Comparison of ENCODE assay signal across 18 cellular contexts in the genomic region with DNA sequence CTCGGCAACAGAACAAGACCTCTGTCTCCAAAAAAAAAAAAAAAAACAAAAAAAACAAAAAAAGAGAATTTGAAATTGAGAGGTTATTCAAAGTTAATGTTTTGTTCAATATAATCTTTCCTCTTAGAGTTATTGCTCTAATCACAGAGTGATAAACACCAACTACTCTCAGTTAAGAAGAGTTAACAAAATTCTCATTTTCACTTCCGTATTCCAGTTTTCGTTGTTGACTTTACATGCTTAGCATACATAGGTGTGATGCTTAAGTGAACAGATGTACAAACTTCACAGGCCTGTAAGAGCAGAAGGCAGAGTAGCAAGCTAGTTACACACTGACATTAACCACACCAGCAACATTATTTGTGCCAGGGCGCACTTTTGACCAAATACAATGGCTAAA. TPM values are rescaled to one million over a fixed set of nuclear protein-coding genes. Genes with fewer than 3 reads are reported as not detected.
DNase-seq lines count a peak whose midpoint lies in the region; ATAC-seq, FAIRE-seq and TF ChIP-seq lines count a peak whose summit lies in the region.
"Had no signal": no experiment of that assay in that cellular context is flagged by ENCODE, and none has a peak within 500 bp of the region (broad histone marks: within the 10 kb centered on the region; RNA-seq: fewer than 3 reads in every experiment).

No MANE protein-coding gene starts in this region.

- TF ChIP-seq EP300 in ovary (IDR thresholded peaks at IDR 0.05): no peak

- peak; percentile 64 for ATAC-seq in HG02798 (IDR thresholded peaks at IDR 0.05; ENCODE audit: poor library complexity, unreplicated experiment)

- FAIRE-seq in GM12892 (lab: Jason Lieb, UNC): peak; percentile 61
- FAIRE-seq in urothelium cell line (lab: Jason Lieb, UNC): no peak
- FAIRE-seq: colon had no signal

- no peak overlapping the region for H3K27ac ChIP-seq in ovary
- H3K27ac ChIP-seq: esophagus muscularis mucosa, left ventricle myocardium inferior, neural progenitor cell, SJCRH30 had no signal

- no peak for TF ChIP-seq CTCF in ovary (IDR thresholded peaks at IDR 0.05)

- H3K36me3 ChIP-seq in ovary: no peaks in the 10 kb centered on the region
- H3K36me3 ChIP-seq: neural progenitor cell had no signal

- no peak for DNase-seq in GM12892 (ENCODE audit: insufficient read length)
- DNase-seq in GM19240 (ENCODE audit: insufficient read length, low spot score): peak; percentile 31
- DNase-seq in RPMI8226: peak; percentile 62
- DNase-seq in ovary: no peak
- DNase-seq in urothelium cell line (ENCODE audit: low spot score): no peak
- no peak for DNase-seq in stimulated activated naive CD4-positive, alpha-beta T cell (lab: John Stamatoyannopoulos, UW)
- DNase-seq in COR-L47 (lab: John Stamatoyannopoulos, UW): no peak
- DNase-seq: activated CD8-positive, alpha-beta memory T cell treated with anti-CD3 and anti-CD28 coated beads, Interleukin-2, amount 50 U/mL, for 48 hours; amygdala; HCEC 1CT; KBM-7; left ventricle myocardium inferior; NCI-H748 treated with DMSO at 0.1 percent for 48 hours; SJCRH30 had no signal

- intact Hi-C loops in ovary (cut with DNase I): loop anchor here in 1 of 4 donors (10.0 kb wide), 1 partner anchor 53 kb away; no protein-coding TSS in a partner anchor

- 90 to 95% (median 92%) methylated on average over 4 of the region's 4 CpGs for WGBS in ovary, 3 donors

- no peak overlapping the region for H3K4me3 ChIP-seq in ovary
- H3K4me3 ChIP-seq: esophagus muscularis mucosa, left ventricle myocardium inferior, neural progenitor cell, SJCRH30 had no signal

- no peak for TF ChIP-seq POLR2A in GM12892 (IDR thresholded peaks at IDR 0.05; ENCODE audit: low read depth, low read length)
- no peak for TF ChIP-seq POLR2A in ovary (IDR thresholded peaks at IDR 0.05)

- no peaks in the 10 kb centered on the region for H3K9me3 ChIP-seq in ovary
- H3K9me3 ChIP-seq: esophagus muscularis mucosa, left ventricle myocardium inferior, SJCRH30 had no signal

- H3K27me3 ChIP-seq in ovary: no peaks in the 10 kb centered on the region
- H3K27me3 ChIP-seq: esophagus muscularis mucosa, neural progenitor cell, SJCRH30 had no signal

- H3K4me1 ChIP-seq in ovary (ENCODE audit: insufficient read depth): no peaks in the 10 kb centered on the region
- H3K4me1 ChIP-seq: neural progenitor cell, SJCRH30 had no signal

RNA-seq across cellular contexts. Expression of a gene that starts 12.3 kb away (rescaled TPM):
- polyA plus RNA-seq in GM12892 (2012; ENCODE audit: missing spikeins): 21.4 TPM
- total RNA-seq in ovary: 10 to 100 TPM in 6 of 7 donors, 1 to 10 TPM in 1; 8.4 to 43.6 (median 37.5) TPM
- 10 to 100 TPM; 22.3 to 50.2 TPM for polyA plus RNA-seq in ovary

RNA-seq across cellular contexts. Expression of a gene that starts 19.0 kb away (rescaled TPM):
- polyA plus RNA-seq in GM12892 (2012; ENCODE audit: missing spikeins): 89.0 TPM
- total RNA-seq in ovary: 10 to 100 TPM; 24.1 to 33.9 (median 26.1) TPM
- 10 to 100 TPM; 10.8 to 15.7 TPM for polyA plus RNA-seq in ovary

Comparison
In these comparisons a context has a peak if more than half of its experiments do, and no peak if none do; other contexts are left out.
1. DNase-seq: peak in GM19240 (single experiment) and RPMI8226 (single experiment); none in GM12892 (single experiment), ovary (0 of 5), urothelium cell line (single experiment), stimulated activated naive CD4-positive, alpha-beta T cell (0 of 6) and COR-L47 (single experiment).